24 cellular contexts compared by ENCODE assay signal in the genomic region with DNA sequence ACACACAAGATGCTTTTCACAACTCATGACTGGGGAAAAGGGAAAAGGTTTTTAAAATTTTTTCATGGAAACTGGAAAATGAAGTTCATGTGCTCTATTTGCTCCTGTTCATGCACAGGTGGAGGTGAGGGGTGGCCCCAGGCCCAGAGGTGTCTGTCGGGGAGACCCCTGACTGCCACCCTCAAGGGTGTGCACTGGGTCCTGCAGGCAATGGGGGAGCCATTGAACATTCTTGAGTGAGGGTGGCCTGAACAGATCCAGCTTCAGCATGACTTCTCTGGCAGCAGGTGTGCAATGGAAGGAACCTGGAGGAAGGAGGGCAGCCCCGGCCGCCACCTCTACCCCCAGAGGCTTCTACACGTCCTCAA.
"Had no signal": no experiment of that assay in that cellular context is flagged by ENCODE, and none has a peak within 500 bp of the region (broad histone marks: within the 10 kb centered on the region; RNA-seq: fewer than 3 reads in every experiment).

No MANE protein-coding gene starts in this region.

- H3K27ac ChIP-seq: adrenal gland, ascending aorta, esophagus muscularis mucosa, foreskin keratinocyte, heart right ventricle, spleen, testis, transverse colon had no signal

- H3K4me3 Mint-ChIP-seq: activated CD4-positive, alpha-beta T cell treated with anti-CD3 and anti-CD28 coated beads for 36 hours; activated naive CD4-positive, alpha-beta T cell treated with anti-CD3 and anti-CD28 coated beads for 36 hours; activated naive CD8-positive, alpha-beta T cell treated with anti-CD3 and anti-CD28 coated beads for 36 hours; activated T-helper 1 cell treated with anti-CD3 and anti-CD28 coated beads, Interleukin-12 subunit alpha, Interleukin-12 subunit beta, Interleukin-2, Interleukin-4 antibody, amounts not matched to agents 30 ng/mL and 10 ng/mL and 1 ng/mL, durations not matched to agents 14 hours and 24 hours and 36 hours; memory B cell; naive thymus-derived CD8-positive, alpha-beta T cell; neural crest cell; T-cell; T-helper 2 cell treated with Interferon-gamma antibody and Interleukin-4, amounts not matched to agents 5 μg/mL and 100 μg/mL, for 36 hours had no signal

- H3K4me1 Mint-ChIP-seq: activated CD4-positive, alpha-beta T cell treated with anti-CD3 and anti-CD28 coated beads for 36 hours; neural crest cell had no signal

- H3K36me3 Mint-ChIP-seq: activated naive CD8-positive, alpha-beta T cell treated with anti-CD3 and anti-CD28 coated beads for 36 hours; naive thymus-derived CD8-positive, alpha-beta T cell; T-cell had no signal

- H3K27ac Mint-ChIP-seq: activated CD4-positive, alpha-beta T cell treated with anti-CD3 and anti-CD28 coated beads for 36 hours; activated naive CD4-positive, alpha-beta T cell treated with anti-CD3 and anti-CD28 coated beads for 36 hours; activated naive CD8-positive, alpha-beta T cell treated with anti-CD3 and anti-CD28 coated beads for 36 hours; activated T-helper 1 cell treated with anti-CD3 and anti-CD28 coated beads, Interleukin-12 subunit alpha, Interleukin-12 subunit beta, Interleukin-2, Interleukin-4 antibody, amounts not matched to agents 30 ng/mL and 10 ng/mL and 1 ng/mL, durations not matched to agents 14 hours and 24 hours and 36 hours; memory B cell; T-cell; T-helper 2 cell treated with Interferon-gamma antibody and Interleukin-4, amounts not matched to agents 5 μg/mL and 100 μg/mL, for 36 hours had no signal

- DNase-seq: activated CD4-positive, alpha-beta T cell treated with anti-CD3 and anti-CD28 coated beads, Interleukin-2, amount 50 U/mL, for 4 hours; activated CD4-positive, CD25-positive, alpha-beta regulatory T cell; activated CD8-positive, alpha-beta memory T cell treated with anti-CD3 and anti-CD28 coated beads for 24 hours; activated effector memory CD4-positive, alpha-beta T cell treated with anti-CD3 and anti-CD28 coated beads, Interleukin-2, amount 50 U/mL, for 16 hours; activated naive CD4-positive, alpha-beta T cell treated with anti-CD3 and anti-CD28 coated beads for 36 hours; activated naive CD8-positive, alpha-beta T cell treated with anti-CD3 and anti-CD28 coated beads for 36 hours; adrenal gland; heart right ventricle; left colon; naive thymus-derived CD8-positive, alpha-beta T cell; spleen; stimulated activated naive CD4-positive, alpha-beta T cell treated with Interleukin-2 at 50 U/mL for 16 hours; T-cell; testis; transverse colon had no signal

- H3K9me3 Mint-ChIP-seq: activated naive CD4-positive, alpha-beta T cell treated with anti-CD3 and anti-CD28 coated beads for 36 hours; activated naive CD8-positive, alpha-beta T cell treated with anti-CD3 and anti-CD28 coated beads for 36 hours; activated T-helper 1 cell treated with anti-CD3 and anti-CD28 coated beads, Interleukin-12 subunit alpha, Interleukin-12 subunit beta, Interleukin-2, Interleukin-4 antibody, amounts not matched to agents 30 ng/mL and 10 ng/mL and 1 ng/mL, durations not matched to agents 14 hours and 24 hours and 36 hours; memory B cell; naive thymus-derived CD8-positive, alpha-beta T cell; neural crest cell; T-cell; T-helper 2 cell treated with Interferon-gamma antibody and Interleukin-4, amounts not matched to agents 5 μg/mL and 100 μg/mL, for 36 hours had no signal

- H3K27me3 ChIP-seq: adrenal gland, ascending aorta, foreskin keratinocyte, testis, transverse colon had no signal

- H3K4me3 ChIP-seq: adrenal gland, ascending aorta, esophagus muscularis mucosa, heart right ventricle, spleen, testis, transverse colon had no signal

- H3K4me1 ChIP-seq: ascending aorta, esophagus muscularis mucosa, transverse colon had no signal

- H3K36me3 ChIP-seq: adrenal gland, ascending aorta, esophagus muscularis mucosa, heart right ventricle, spleen, transverse colon had no signal

- ATAC-seq: left colon; naive thymus-derived CD8-positive, alpha-beta T cell; right cardiac atrium; T-cell had no signal

- H3K9me3 ChIP-seq: adrenal gland, ascending aorta, esophagus muscularis mucosa, heart right ventricle, spleen, testis, transverse colon had no signal

- H3K27me3 Mint-ChIP-seq: activated CD4-positive, alpha-beta T cell treated with anti-CD3 and anti-CD28 coated beads for 36 hours; activated naive CD8-positive, alpha-beta T cell treated with anti-CD3 and anti-CD28 coated beads for 36 hours had no signal
